3 cellular contexts compared by ENCODE assay signal in genomic region chr21:40563845-40564717, GRCh38.
A peak's percentile ranks its signal among the peaks of the same experiment; 100 is the strongest.
TF ChIP-seq lines count a peak whose summit lies in the region.

No MANE protein-coding gene starts in this region.

TF ChIP-seq in IMR-90, 13 proteins besides CTCF, POLR2A, EP300 and RAD21:
- TF ChIP-seq MAFK (IDR thresholded peaks at IDR 0.05; ENCODE audit: low read depth, low read length) (peak; percentile 84), MAZ (IDR thresholded peaks at IDR 0.05; ENCODE audit: borderline replicate concordance, low read depth, low read length) (no peak), SMC3 (IDR thresholded peaks at IDR 0.05; ENCODE audit: low read depth, low read length) (no peak), USF2 (IDR thresholded peaks at IDR 0.05; ENCODE audit: low read depth, low read length) (no peak)
- TF ChIP-seq, protein P1, sequence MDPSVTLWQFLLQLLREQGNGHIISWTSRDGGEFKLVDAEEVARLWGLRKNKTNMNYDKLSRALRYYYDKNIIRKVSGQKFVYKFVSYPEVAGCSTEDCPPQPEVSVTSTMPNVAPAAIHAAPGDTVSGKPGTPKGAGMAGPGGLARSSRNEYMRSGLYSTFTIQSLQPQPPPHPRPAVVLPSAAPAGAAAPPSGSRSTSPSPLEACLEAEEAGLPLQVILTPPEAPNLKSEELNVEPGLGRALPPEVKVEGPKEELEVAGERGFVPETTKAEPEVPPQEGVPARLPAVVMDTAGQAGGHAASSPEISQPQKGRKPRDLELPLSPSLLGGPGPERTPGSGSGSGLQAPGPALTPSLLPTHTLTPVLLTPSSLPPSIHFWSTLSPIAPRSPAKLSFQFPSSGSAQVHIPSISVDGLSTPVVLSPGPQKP (IDR thresholded peaks at IDR 0.05; ENCODE audit: borderline replicate concordance, low read depth, low read length), result no peak

TF ChIP-seq in H1, 55 proteins besides CTCF, POLR2A, EP300 and RAD21:
- TF ChIP-seq CBX5 (IDR thresholded peaks at IDR 0.05; ENCODE audit: low read depth, low read length), result no peak
- TF ChIP-seq, protein P2, sequence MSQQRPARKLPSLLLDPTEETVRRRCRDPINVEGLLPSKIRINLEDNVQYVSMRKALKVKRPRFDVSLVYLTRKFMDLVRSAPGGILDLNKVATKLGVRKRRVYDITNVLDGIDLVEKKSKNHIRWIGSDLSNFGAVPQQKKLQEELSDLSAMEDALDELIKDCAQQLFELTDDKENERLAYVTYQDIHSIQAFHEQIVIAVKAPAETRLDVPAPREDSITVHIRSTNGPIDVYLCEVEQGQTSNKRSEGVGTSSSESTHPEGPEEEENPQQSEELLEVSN (IDR thresholded peaks at IDR 0.05), result peak; percentile 41

TF ChIP-seq in liver, 16 proteins besides CTCF, POLR2A, EP300 and RAD21:
- TF ChIP-seq, protein P3, sequence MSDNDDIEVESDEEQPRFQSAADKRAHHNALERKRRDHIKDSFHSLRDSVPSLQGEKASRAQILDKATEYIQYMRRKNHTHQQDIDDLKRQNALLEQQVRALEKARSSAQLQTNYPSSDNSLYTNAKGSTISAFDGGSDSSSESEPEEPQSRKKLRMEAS (IDR thresholded peaks at IDR 0.05), result peak; percentile 28
- TF ChIP-seq SP1 (IDR thresholded peaks at IDR 0.05) (peak; percentile 27), NR2F2 (IDR thresholded peaks at IDR 0.05) (peak; percentile 66)
- TF ChIP-seq, protein P4, sequence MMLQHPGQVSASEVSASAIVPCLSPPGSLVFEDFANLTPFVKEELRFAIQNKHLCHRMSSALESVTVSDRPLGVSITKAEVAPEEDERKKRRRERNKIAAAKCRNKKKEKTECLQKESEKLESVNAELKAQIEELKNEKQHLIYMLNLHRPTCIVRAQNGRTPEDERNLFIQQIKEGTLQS (IDR thresholded peaks at IDR 0.05), result no peak
